ENCODE assay signal across 21 cellular contexts in genomic region chr11:9399466-9399865, GRCh38. TPM values are rescaled to one million over a fixed set of nuclear protein-coding genes. Genes with fewer than 3 reads are reported as not detected.
DNase-seq lines count a peak whose midpoint lies in the region; FAIRE-seq and TF ChIP-seq lines count a peak whose summit lies in the region.
"Had no signal": no experiment of that assay in that cellular context is flagged by ENCODE, and none has a peak within 500 bp of the region (broad histone marks: within the 10 kb centered on the region; RNA-seq: fewer than 3 reads in every experiment).

No MANE protein-coding gene starts in this region.

- in situ Hi-C loops in GM13977 (cut with MboI; ENCODE audit: low pct_unique_long_range_greater_than_20kb, low sequenced_read_pairs, unreplicated experiment) = no loop called here

- TF ChIP-seq CTCF in fibroblast of the aortic adventitia (IDR thresholded peaks at IDR 0.05; ENCODE audit: insufficient read depth, low read length) (no peak), GM13977 (IDR thresholded peaks at IDR 0.05; ENCODE audit: extremely low read depth, insufficient read depth, missing control alignments) (no peak)

- H3K27me3 Mint-ChIP-seq in activated T-helper 2 cell treated with anti-CD3 and anti-CD28 coated beads, Interferon-gamma antibody, Interleukin-2, Interleukin-4, amounts not matched to agents 10 μg/mL and 5 μg/mL and 100 μg/mL, durations not matched to agents 14 hours and 24 hours and 36 hours (ENCODE audit: low read depth) = no peaks in the 10 kb centered on the region

- FAIRE-seq in GM12891 (lab: Jason Lieb, UNC) = no peak
- FAIRE-seq: endometrium, GM19239 had no signal

- intact Hi-C loops in activated T-helper 2 cell treated with anti-CD3 and anti-CD28 coated beads, Interferon-gamma antibody, Interleukin-2, Interleukin-4, amounts not matched to agents 10 μg/mL and 5 μg/mL and 100 μg/mL, durations not matched to agents 14 hours and 24 hours and 36 hours (cut with micrococcal nuclease) = loop anchor here (10.0 kb wide), 2 partner anchors 175 to 235 kb away; partner anchors contain the start of gene WEE1

- DNase-seq in AG08396 (ENCODE audit: low spot score) (peak; percentile 23), EH (ENCODE audit: low read depth) (peak; percentile 52), fibroblast of the aortic adventitia (ENCODE audit: low read depth) (peak; percentile 33), GM13977 (ENCODE audit: low spot score) (no peak), NCI-H82 treated with DMSO at 0.1 percent for 48 hours (lab: John Stamatoyannopoulos, UW; ENCODE audit: unreplicated experiment) (no peak), GM12891 (ENCODE audit: insufficient read length, low spot score) (no peak), inferior parietal cortex (ENCODE audit: extremely low spot score) (no peak)
- DNase-seq in activated T-helper 2 cell treated with anti-CD3 and anti-CD28 coated beads, Interferon-gamma antibody, Interleukin-2, Interleukin-4, amounts not matched to agents 10 μg/mL and 5 μg/mL and 100 μg/mL, durations not matched to agents 14 hours and 24 hours and 36 hours (ENCODE audit: low spot score) = no peak
- DNase-seq: activated CD4-positive, alpha-beta T cell treated with anti-CD3 and anti-CD28 coated beads, Interleukin-2, amount 50 U/mL, for 48 hours; DMS53; foreskin melanocyte; Karpas-422; left ventricle myocardium inferior; NCI-H1105; NCI-H2171 treated with DMSO at 0.1 percent for 48 hours; NCI-H774; stimulated activated CD4-positive, alpha-beta T cell treated with anti-CD3 and anti-CD28 coated beads, Interleukin-2, amount 100 ng/mL, for 24 hours had no signal

- peaks cover 37% of the 10 kb centered on the region for H3K36me3 Mint-ChIP-seq in activated T-helper 2 cell treated with anti-CD3 and anti-CD28 coated beads, Interferon-gamma antibody, Interleukin-2, Interleukin-4, amounts not matched to agents 10 μg/mL and 5 μg/mL and 100 μg/mL, durations not matched to agents 14 hours and 24 hours and 36 hours (ENCODE audit: low read depth)

- no peak overlapping the region for H3K4me3 Mint-ChIP-seq in activated T-helper 2 cell treated with anti-CD3 and anti-CD28 coated beads, Interferon-gamma antibody, Interleukin-2, Interleukin-4, amounts not matched to agents 10 μg/mL and 5 μg/mL and 100 μg/mL, durations not matched to agents 14 hours and 24 hours and 36 hours (ENCODE audit: low read depth)

- no peak for TF ChIP-seq POLR2A in GM12891 (IDR thresholded peaks at IDR 0.05; ENCODE audit: low read depth, low read length)

- H3K9me3 Mint-ChIP-seq in activated T-helper 2 cell treated with anti-CD3 and anti-CD28 coated beads, Interferon-gamma antibody, Interleukin-2, Interleukin-4, amounts not matched to agents 10 μg/mL and 5 μg/mL and 100 μg/mL, durations not matched to agents 14 hours and 24 hours and 36 hours = no peaks in the 10 kb centered on the region

- peak overlapping the region; percentile 59 for H3K27ac Mint-ChIP-seq in activated T-helper 2 cell treated with anti-CD3 and anti-CD28 coated beads, Interferon-gamma antibody, Interleukin-2, Interleukin-4, amounts not matched to agents 10 μg/mL and 5 μg/mL and 100 μg/mL, durations not matched to agents 14 hours and 24 hours and 36 hours

- peaks cover 37% of the 10 kb centered on the region for H3K4me1 Mint-ChIP-seq in activated T-helper 2 cell treated with anti-CD3 and anti-CD28 coated beads, Interferon-gamma antibody, Interleukin-2, Interleukin-4, amounts not matched to agents 10 μg/mL and 5 μg/mL and 100 μg/mL, durations not matched to agents 14 hours and 24 hours and 36 hours (ENCODE audit: low read depth)

- no peak overlapping the region for H3K4me3 ChIP-seq in fibroblast of the aortic adventitia (ENCODE audit: low read depth, low read length)
- H3K4me3 ChIP-seq: left ventricle myocardium inferior, SK-N-MC, suprapubic skin had no signal

TF ChIP-seq in GM12891, 5 proteins besides CTCF, POLR2A, EP300 and RAD21:
- TF ChIP-seq TAF1 (IDR thresholded peaks at IDR 0.05; ENCODE audit: low read depth, low read length) = no peak
- no peak for TF ChIP-seq SPI1 (IDR thresholded peaks at IDR 0.05; ENCODE audit: low read depth, low read length)
- TF ChIP-seq POLR2AphosphoS5 (IDR thresholded peaks at IDR 0.05; ENCODE audit: low read depth, low read length) = no peak
- no peak for TF ChIP-seq POU2F2 (IDR thresholded peaks at IDR 0.05; ENCODE audit: low read depth, low read length)
- TF ChIP-seq PAX5 (IDR thresholded peaks at IDR 0.05; ENCODE audit: insufficient read depth, low read length, severe bottlenecking) = no peak

RNA-seq across cellular contexts. Expression of gene IPO7, which starts 15.0 kb away (rescaled TPM):
- total RNA-seq in activated T-helper 2 cell treated with anti-CD3 and anti-CD28 coated beads, Interferon-gamma antibody, Interleukin-2, Interleukin-4, amounts not matched to agents 10 μg/mL and 5 μg/mL and 100 μg/mL, durations not matched to agents 14 hours and 24 hours and 36 hours = 143 and 155 TPM in 2 replicates
- 115 and 181 TPM in 2 replicates for total RNA-seq in fibroblast of the aortic adventitia (ENCODE audit: low replicate concordance)
- polyA plus RNA-seq in GM12891 (2012; ENCODE audit: low read depth, missing spikeins) = 13.6 TPM

Comparison
In these comparisons a context has a peak if more than half of its experiments do, and no peak if none do; other contexts are left out.
1. DNase-seq: peak in AG08396 (single experiment), EH (single experiment) and fibroblast of the aortic adventitia (single experiment); none in activated T-helper 2 cell treated with anti-CD3 and anti-CD28 coated beads, Interferon-gamma antibody, Interleukin-2, Interleukin-4, amounts not matched to agents 10 μg/mL and 5 μg/mL and 100 μg/mL, durations not matched to agents 14 hours and 24 hours and 36 hours (single experiment), GM13977 (single experiment), NCI-H82 treated with DMSO at 0.1 percent for 48 hours (single experiment), GM12891 (single experiment) and inferior parietal cortex (single experiment).